Comparison of ENCODE assay signal across 9 cellular contexts in the genomic region with DNA sequence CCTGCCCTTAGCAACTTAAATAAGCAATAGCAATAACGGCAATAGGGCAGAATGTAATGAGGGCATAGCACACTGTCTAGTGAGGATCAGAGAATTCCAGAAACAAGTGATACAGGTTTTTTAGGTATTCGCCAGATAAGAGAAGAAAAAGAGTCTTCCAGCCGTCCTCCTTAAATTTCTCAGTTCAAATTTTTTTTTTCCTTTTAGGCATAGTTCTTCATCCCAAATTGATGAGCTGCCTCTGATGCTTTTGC. TPM values are rescaled to one million over a fixed set of nuclear protein-coding genes. Genes with fewer than 3 reads are reported as not detected.
DNase-seq lines count a peak whose midpoint lies in the region; ATAC-seq, FAIRE-seq and TF ChIP-seq lines count a peak whose summit lies in the region.
"Had no signal": no experiment of that assay in that cellular context is flagged by ENCODE, and none has a peak within 500 bp of the region (broad histone marks: within the 10 kb centered on the region; RNA-seq: fewer than 3 reads in every experiment).

No MANE protein-coding gene starts in this region.

- peaks cover 5% of the 10 kb centered on the region; the same call in 1 of the 2 replicates for H3F3A ChIP-seq in OCI-LY1 (ENCODE audit: insufficient read depth, low read length)

- no peaks in the 10 kb centered on the region for H3K9me3 Mint-ChIP-seq in T-helper 2 cell treated with Interferon-gamma antibody and Interleukin-4, amounts not matched to agents 5 μg/mL and 100 μg/mL, for 36 hours
- no peaks in the 10 kb centered on the region for H3K9me3 Mint-ChIP-seq in central memory CD8-positive, alpha-beta T cell

- no peaks in the 10 kb centered on the region for H3K27me3 ChIP-seq in OCI-LY1 (ENCODE audit: insufficient read depth, low read length)
- no peaks in the 10 kb centered on the region for H3K27me3 ChIP-seq in psoas muscle (ENCODE audit: insufficient read depth in 3 of 3, low read length in 2 of 3)

- TF ChIP-seq CTCF in OCI-LY1 (IDR thresholded peaks at IDR 0.05; ENCODE audit: low read length), result no peak
- TF ChIP-seq CTCF in psoas muscle (IDR thresholded peaks at IDR 0.05), result no peak

- DNase-seq in T-helper 2 cell treated with Interferon-gamma antibody and Interleukin-4, amounts not matched to agents 5 μg/mL and 100 μg/mL, for 36 hours (ENCODE audit: low spot score), result no peak
- no peak for DNase-seq in T-helper 2 cell
- DNase-seq in central memory CD8-positive, alpha-beta T cell (ENCODE audit: low spot score in 2 of 2), result no peak
- DNase-seq in psoas muscle, result no peak
- DNase-seq in GM12891 (ENCODE audit: insufficient read length, low spot score), result no peak
- DNase-seq in OCI-M2 (lab: John Stamatoyannopoulos, UW; ENCODE audit: unreplicated experiment), result no peak

- no peak for FAIRE-seq in GM12891 (lab: Jason Lieb, UNC)
- FAIRE-seq: HTR-8/SVneo had no signal

- no peak for ATAC-seq in central memory CD8-positive, alpha-beta T cell (replicated peaks; ENCODE audit: extremely low read depth, poor library complexity, severe bottlenecking)
- ATAC-seq in psoas muscle (no peak), GM21529 (IDR thresholded peaks at IDR 0.05; ENCODE audit: unreplicated experiment) (no peak)

- H3K27ac ChIP-seq in OCI-LY1 (ENCODE audit: low read depth, low read length, poor library complexity, severe bottlenecking) (no peak overlapping the region), psoas muscle (peak overlapping the region; percentile 98)

- H2AFZ ChIP-seq in OCI-LY1 (ENCODE audit: low read length), result no peak overlapping the region

- no peaks in the 10 kb centered on the region for H4K20me1 ChIP-seq in OCI-LY1 (ENCODE audit: insufficient read depth, low read length)

- H3K4me1 ChIP-seq in OCI-LY1 (ENCODE audit: insufficient read depth, low read length, severe bottlenecking) (peaks cover 40% of the 10 kb centered on the region), psoas muscle (peaks cover 32% of the 10 kb centered on the region)

- intact Hi-C loops in psoas muscle (cut with DNase I), result loop anchor here (1.0 to 5.0 kb wide), 6 partner anchors 47 to 187 kb away; partner anchors contain the start of gene ARID1A (in 1 of the 2)

- H3K27ac Mint-ChIP-seq in T-helper 2 cell treated with Interferon-gamma antibody and Interleukin-4, amounts not matched to agents 5 μg/mL and 100 μg/mL, for 36 hours, result peak overlapping the region; percentile 96
- H3K27ac Mint-ChIP-seq in central memory CD8-positive, alpha-beta T cell (ENCODE audit: low read depth), result peak overlapping the region; percentile 100

- H3K4me3 ChIP-seq in OCI-LY1 (ENCODE audit: low read depth, low read length, poor library complexity, severe bottlenecking) (no peak overlapping the region), psoas muscle (no peak overlapping the region)

- no peaks in the 10 kb centered on the region for H3K9me3 ChIP-seq in OCI-LY1 (ENCODE audit: low read length)
- no peaks in the 10 kb centered on the region for H3K9me3 ChIP-seq in psoas muscle

- WGBS in psoas muscle, 3 donors, result 68 to 72% (median 68%) methylated on average over 3 of the region's 3 CpGs

- peak overlapping the region; percentile 94 for H3K4me3 Mint-ChIP-seq in T-helper 2 cell treated with Interferon-gamma antibody and Interleukin-4, amounts not matched to agents 5 μg/mL and 100 μg/mL, for 36 hours
- H3K4me3 Mint-ChIP-seq in central memory CD8-positive, alpha-beta T cell, result peak overlapping the region; percentile 100

- peak overlapping the region; percentile 82 for H3K4me2 ChIP-seq in OCI-LY1 (ENCODE audit: low read length)

- no peaks in the 10 kb centered on the region for H3K79me2 ChIP-seq in OCI-LY1 (ENCODE audit: insufficient read depth, low read length)

- peaks cover 68% of the 10 kb centered on the region for H3K4me1 Mint-ChIP-seq in T-helper 2 cell treated with Interferon-gamma antibody and Interleukin-4, amounts not matched to agents 5 μg/mL and 100 μg/mL, for 36 hours (ENCODE audit: low read depth)
- peaks cover 81% of the 10 kb centered on the region for H3K4me1 Mint-ChIP-seq in central memory CD8-positive, alpha-beta T cell

- no peaks in the 10 kb centered on the region for H3K27me3 Mint-ChIP-seq in T-helper 2 cell treated with Interferon-gamma antibody and Interleukin-4, amounts not matched to agents 5 μg/mL and 100 μg/mL, for 36 hours (ENCODE audit: low read depth)
- no peaks in the 10 kb centered on the region for H3K27me3 Mint-ChIP-seq in central memory CD8-positive, alpha-beta T cell

- H3K36me3 ChIP-seq in OCI-LY1 (ENCODE audit: insufficient read depth, low read length) (peaks cover 7% of the 10 kb centered on the region; the same call in 1 of the 2 replicates), psoas muscle (ENCODE audit: insufficient read depth in 1 of 2, low read depth in 1 of 2) (peaks cover 2 to 33% of the 10 kb centered on the region in 2 donors)

- H3K9me2 ChIP-seq in OCI-LY1 (ENCODE audit: low read depth, low read length), result no peaks in the 10 kb centered on the region

- TF ChIP-seq POLR2A in GM12891 (IDR thresholded peaks at IDR 0.05; ENCODE audit: low read depth, low read length), result no peak

- no peak overlapping the region for H3K9ac ChIP-seq in OCI-LY1 (ENCODE audit: low read length)

- H3K36me3 Mint-ChIP-seq in T-helper 2 cell treated with Interferon-gamma antibody and Interleukin-4, amounts not matched to agents 5 μg/mL and 100 μg/mL, for 36 hours (ENCODE audit: low read depth), result peaks cover 15% of the 10 kb centered on the region
- H3K36me3 Mint-ChIP-seq in central memory CD8-positive, alpha-beta T cell (ENCODE audit: insufficient read depth), result peaks cover 31% of the 10 kb centered on the region

TF ChIP-seq in GM12891, 5 proteins besides CTCF, POLR2A, EP300 and RAD21:
- no peak for TF ChIP-seq SPI1 (IDR thresholded peaks at IDR 0.05; ENCODE audit: low read depth, low read length)
- no peak for TF ChIP-seq TAF1 (IDR thresholded peaks at IDR 0.05; ENCODE audit: low read depth, low read length)
- TF ChIP-seq POLR2AphosphoS5 (IDR thresholded peaks at IDR 0.05; ENCODE audit: low read depth, low read length), result no peak
- TF ChIP-seq PAX5 (IDR thresholded peaks at IDR 0.05; ENCODE audit: insufficient read depth, low read length, severe bottlenecking), result no peak
- no peak for TF ChIP-seq POU2F2 (IDR thresholded peaks at IDR 0.05; ENCODE audit: low read depth, low read length)

RNA-seq across cellular contexts. Expression of gene PIGV, which starts 1.8 kb away (rescaled TPM):
- total RNA-seq in psoas muscle, result 1 to 10 TPM; 4.2 to 7.4 (median 5.5) TPM
- 1 to 10 TPM; 2.5 to 5.5 (median 3.4) TPM for polyA plus RNA-seq in psoas muscle
- polyA plus RNA-seq in GM12891 (2012; ENCODE audit: low read depth, missing spikeins), result 11.0 TPM

RNA-seq across cellular contexts. Expression of gene ZDHHC18, which starts 36.9 kb away (rescaled TPM):
- total RNA-seq in psoas muscle, result 10 to 100 TPM in 3 of 4 donors, 1 to 10 TPM in 1; 9.9 to 16.9 (median 12.5) TPM
- polyA plus RNA-seq in psoas muscle, result 10 to 100 TPM in 1 of 3 donors, 1 to 10 TPM in 2; 7.7 to 11.3 (median 9.6) TPM
- polyA plus RNA-seq in GM12891 (2012; ENCODE audit: low read depth, missing spikeins), result 24.3 TPM
